Comparison of ENCODE assay signal across 7 cellular contexts in genomic region chr15:45079633-45080246, GRCh38. TPM values are rescaled to one million over a fixed set of nuclear protein-coding genes. Genes with fewer than 3 reads are reported as not detected.
"Had no signal": no experiment of that assay in that cellular context is flagged by ENCODE, and none has a peak within 500 bp of the region (broad histone marks: within the 10 kb centered on the region; RNA-seq: fewer than 3 reads in every experiment).

No MANE protein-coding gene starts in this region.

RNA-seq across cellular contexts. Expression of gene DUOX2, which starts 34.2 kb away (rescaled TPM):
- total RNA-seq: activated naive CD8-positive, alpha-beta T cell treated with anti-CD3 and anti-CD28 coated beads for 36 hours; activated T-helper 2 cell treated with anti-CD3 and anti-CD28 coated beads, Interferon-gamma antibody, Interleukin-2, Interleukin-4, amounts not matched to agents 10 μg/mL and 5 μg/mL and 100 μg/mL, durations not matched to agents 14 hours and 24 hours and 36 hours had no signal

RNA-seq across cellular contexts. Expression of gene DUOXA2, which starts 34.4 kb away (rescaled TPM):
- total RNA-seq: activated CD8-positive, alpha-beta T cell treated with anti-CD3 and anti-CD28 coated beads for 36 hours; activated naive CD8-positive, alpha-beta T cell treated with anti-CD3 and anti-CD28 coated beads for 36 hours; activated T-cell treated with anti-CD3 and anti-CD28 coated beads, Interleukin-2, amount 50 U/mL, for 72 hours; activated T-helper 2 cell treated with anti-CD3 and anti-CD28 coated beads, Interferon-gamma antibody, Interleukin-2, Interleukin-4, amounts not matched to agents 10 μg/mL and 5 μg/mL and 100 μg/mL, durations not matched to agents 14 hours and 24 hours and 36 hours; body of pancreas; OCI-LY7; SK-MEL-5 had no signal

RNA-seq across cellular contexts. Expression of gene DUOXA1, which starts 49.9 kb away (rescaled TPM):
- total RNA-seq: activated CD8-positive, alpha-beta T cell treated with anti-CD3 and anti-CD28 coated beads for 36 hours; activated naive CD8-positive, alpha-beta T cell treated with anti-CD3 and anti-CD28 coated beads for 36 hours; body of pancreas; OCI-LY7; SK-MEL-5 had no signal

RNA-seq across cellular contexts. Expression of gene DUOX1, which starts 50.1 kb away (rescaled TPM):
- total RNA-seq: activated CD8-positive, alpha-beta T cell treated with anti-CD3 and anti-CD28 coated beads for 36 hours; OCI-LY7; SK-MEL-5 had no signal
